Comparison of ENCODE assay signal across 25 cellular contexts in genomic region chr2:105598853-105599252, GRCh38.
DNase-seq lines count a peak whose midpoint lies in the region; ATAC-seq, FAIRE-seq and TF ChIP-seq lines count a peak whose summit lies in the region.
"Had no signal": no experiment of that assay in that cellular context is flagged by ENCODE, and none has a peak within 500 bp of the region (broad histone marks: within the 10 kb centered on the region; RNA-seq: fewer than 3 reads in every experiment).

No MANE protein-coding gene starts in this region.

- TF ChIP-seq POLR2A in K562 (conservative IDR thresholded peaks at IDR 0.05) = no peak
- TF ChIP-seq POLR2A in upper lobe of left lung (IDR thresholded peaks at IDR 0.05) = no peak
- TF ChIP-seq POLR2A in uterus (IDR thresholded peaks at IDR 0.05) = no peak

- BruUV-seq in K562 (replicated peaks; lab: Mats Ljungman, UMichigan) = no TSS peak

- H3K27me3 ChIP-seq in K562 (ENCODE audit: control insufficient read depth in 2 of 2, insufficient read depth in 2 of 2, low read length in 2 of 2) (no peaks in the 10 kb centered on the region), upper lobe of left lung (no peaks in the 10 kb centered on the region), uterus (no peaks in the 10 kb centered on the region)
- H3K27me3 ChIP-seq: colonic mucosa, esophagus muscularis mucosa, transverse colon had no signal

- no peaks in the 10 kb centered on the region for H4K20me1 ChIP-seq in K562 (replicated peaks; ENCODE audit: control insufficient read depth, insufficient read depth, low read length)

- H3K9me3 ChIP-seq in K562 (replicated peaks; ENCODE audit: control insufficient read depth, insufficient read depth, low read depth, low read length) (no peaks in the 10 kb centered on the region), upper lobe of left lung (no peaks in the 10 kb centered on the region), uterus (no peaks in the 10 kb centered on the region)
- H3K9me3 ChIP-seq: Caco-2, colonic mucosa, esophagus muscularis mucosa, lower lobe of right lung, transverse colon had no signal

- TF ChIP-seq CTCF in K562 (IDR thresholded peaks at IDR 0.05 in 2 of 3, conservative IDR thresholded peaks at IDR 0.05 in 1 of 3; ENCODE audit: insufficient read depth in 2 of 3, low read depth in 1 of 3, low read length in 3 of 3) (no peak), upper lobe of left lung (IDR thresholded peaks at IDR 0.05) (no peak), uterus (IDR thresholded peaks at IDR 0.05) (no peak)

- TF ChIP-seq EP300 in K562 (IDR thresholded peaks at IDR 0.05; ENCODE audit: low read length) (no peak), upper lobe of left lung (IDR thresholded peaks at IDR 0.05) (no peak)

- H3K27ac Mint-ChIP-seq in activated naive CD8-positive, alpha-beta T cell treated with anti-CD3 and anti-CD28 coated beads, Interleukin-2, amount 10 ng/mL, durations not matched to agents 7 days and 5 days = no peak overlapping the region
- no peak overlapping the region for H3K27ac Mint-ChIP-seq in activated naive CD8-positive, alpha-beta T cell treated with anti-CD3 and anti-CD28 coated beads, Interleukin-2, amount 50 U/mL, for 24 hours

- H3K36me3 ChIP-seq in K562 (ENCODE audit: control insufficient read depth, insufficient read depth, low read length) (no peaks in the 10 kb centered on the region), upper lobe of left lung (no peaks in the 10 kb centered on the region), uterus (no peaks in the 10 kb centered on the region)
- H3K36me3 ChIP-seq: colonic mucosa, esophagus muscularis mucosa, lower lobe of right lung, transverse colon had no signal

- H3K4me2 ChIP-seq in K562 (ENCODE audit: insufficient read depth, low read length) = no peak overlapping the region

- CTCF ChIA-PET in K562 (lab: Yijun Ruan, JAX; ENCODE audit: low intra/inter-chr PET ratio) = no interaction called here

- TF ChIP-seq RAD21 in K562 (CRISPR knock-in tag; conservative IDR thresholded peaks at IDR 0.05 in 1 of 2, IDR thresholded peaks at IDR 0.05 in 1 of 2) = no peak

- peak; percentile 30 for ATAC-seq in activated naive CD8-positive, alpha-beta T cell treated with anti-CD3 and anti-CD28 coated beads, Interleukin-2, amount 10 ng/mL, durations not matched to agents 7 days and 5 days (ENCODE audit: low read depth)
- ATAC-seq in activated naive CD8-positive, alpha-beta T cell treated with anti-CD3 and anti-CD28 coated beads, Interleukin-2, amount 50 U/mL, for 24 hours = no peak
- ATAC-seq in HG03095 (IDR thresholded peaks at IDR 0.05; ENCODE audit: unreplicated experiment) (peak; percentile 55), K562 (no peak), upper lobe of left lung (ENCODE audit: low FRiP score in 2 of 2) (no peak), GM18861 (IDR thresholded peaks at IDR 0.05; ENCODE audit: unreplicated experiment) (no peak)
- ATAC-seq: lower lobe of right lung had no signal

- H3K9me1 ChIP-seq in K562 (ENCODE audit: control insufficient read depth, insufficient read depth, low read length) = no peaks in the 10 kb centered on the region

- in situ Hi-C loops in K562 (cut with MboI) = no loop called here

- H3K4me1 ChIP-seq in K562 (replicated peaks in 1 of 2; ENCODE audit: control insufficient read depth in 2 of 2, insufficient read depth in 2 of 2, low read length in 2 of 2) (peaks cover 12 to 31% of the 10 kb centered on the region in 2 experiments; a peak in 4 of 5 replicates), upper lobe of left lung (no peaks in the 10 kb centered on the region), uterus (no peaks in the 10 kb centered on the region)
- H3K4me1 ChIP-seq: Caco-2, colonic mucosa, esophagus muscularis mucosa, lower lobe of right lung had no signal

- no peak for FAIRE-seq in K562 (lab: Jason Lieb, UNC)
- FAIRE-seq: HTR-8/SVneo, small intestine had no signal

- H3K4me3 Mint-ChIP-seq in activated naive CD8-positive, alpha-beta T cell treated with anti-CD3 and anti-CD28 coated beads, Interleukin-2, amount 10 ng/mL, durations not matched to agents 7 days and 5 days = no peak overlapping the region
- no peak overlapping the region for H3K4me3 Mint-ChIP-seq in activated naive CD8-positive, alpha-beta T cell treated with anti-CD3 and anti-CD28 coated beads, Interleukin-2, amount 50 U/mL, for 24 hours
- H3K4me3 Mint-ChIP-seq: nephron had no signal

- H2AFZ ChIP-seq in K562 (ENCODE audit: low read depth, low read length) = peak overlapping the region; percentile 44; the same call in 1 of the 2 replicates

- POLR2A ChIA-PET in activated naive CD8-positive, alpha-beta T cell treated with anti-CD3 and anti-CD28 coated beads, Interleukin-2, amount 10 ng/mL, durations not matched to agents 7 days and 5 days (lab: Charles Lee) = no interaction called here
- POLR2A ChIA-PET in K562 (lab: Yijun Ruan, JAX) = interaction anchor here (0.9 kb wide), 1 partner anchor 27 kb away, joined by 4 read pairs; no protein-coding TSS in a partner anchor

- H3K4me3 ChIP-seq in K562 = no peak overlapping the region
- H3K4me3 ChIP-seq in upper lobe of left lung = no peak overlapping the region
- H3K4me3 ChIP-seq in uterus = no peak overlapping the region
- H3K4me3 ChIP-seq: colonic mucosa, esophagus muscularis mucosa, lower lobe of right lung, transverse colon had no signal

- H3K9ac ChIP-seq in K562 (ENCODE audit: insufficient read depth in 1 of 2, low read depth in 2 of 2, low read length in 2 of 2) = no peak overlapping the region

- peaks cover 6% of the 10 kb centered on the region for H3K4me1 Mint-ChIP-seq in activated naive CD8-positive, alpha-beta T cell treated with anti-CD3 and anti-CD28 coated beads, Interleukin-2, amount 10 ng/mL, durations not matched to agents 7 days and 5 days
- H3K4me1 Mint-ChIP-seq in activated naive CD8-positive, alpha-beta T cell treated with anti-CD3 and anti-CD28 coated beads, Interleukin-2, amount 50 U/mL, for 24 hours = peaks cover 26% of the 10 kb centered on the region

- no peak for DNase-seq in activated naive CD8-positive, alpha-beta T cell treated with anti-CD3 and anti-CD28 coated beads, Interleukin-2, amount 10 ng/mL, durations not matched to agents 7 days and 5 days
- no peak for DNase-seq in activated naive CD8-positive, alpha-beta T cell treated with anti-CD3 and anti-CD28 coated beads, Interleukin-2, amount 50 U/mL, for 24 hours
- DNase-seq in K562 (ENCODE audit: extremely low read depth in 1 of 4, low spot score in 3 of 4) (no peak), upper lobe of left lung (no peak), dedifferentiated amniotic fluid mesenchymal stem cell (ENCODE audit: extremely low spot score) (no peak), uterus (no peak)
- DNase-seq: activated CD4-positive, CD25-positive, alpha-beta regulatory T cell; activated gamma-delta T cell; amygdala; Caco-2; colonic mucosa; DMS79 treated with DMSO at 0.1 percent for 48 hours; foreskin melanocyte; KBM-7; lower lobe of right lung; NCI-H1417; NCI-H446 treated with DMSO at 0.1 percent for 48 hours; small intestine; transverse colon had no signal

- no peaks in the 10 kb centered on the region for H3K36me3 Mint-ChIP-seq in activated naive CD8-positive, alpha-beta T cell treated with anti-CD3 and anti-CD28 coated beads, Interleukin-2, amount 10 ng/mL, durations not matched to agents 7 days and 5 days
- no peaks in the 10 kb centered on the region for H3K36me3 Mint-ChIP-seq in activated naive CD8-positive, alpha-beta T cell treated with anti-CD3 and anti-CD28 coated beads, Interleukin-2, amount 50 U/mL, for 24 hours (ENCODE audit: low read depth)

- no peaks in the 10 kb centered on the region for H3K79me2 ChIP-seq in K562 (ENCODE audit: control insufficient read depth, insufficient read depth, low read length)

- 73% methylated on average over 3 of the region's 3 CpGs for WGBS in K562 (ENCODE audit: insufficient coverage, low coverage, missing lambda C conversion rate)
- WGBS in upper lobe of left lung, 2 donors = 76 to 78% methylated on average over 3 of the region's 3 CpGs

- H3K9me3 Mint-ChIP-seq in activated naive CD8-positive, alpha-beta T cell treated with anti-CD3 and anti-CD28 coated beads, Interleukin-2, amount 10 ng/mL, durations not matched to agents 7 days and 5 days = no peaks in the 10 kb centered on the region
- H3K9me3 Mint-ChIP-seq in activated naive CD8-positive, alpha-beta T cell treated with anti-CD3 and anti-CD28 coated beads, Interleukin-2, amount 50 U/mL, for 24 hours = no peaks in the 10 kb centered on the region
- H3K9me3 Mint-ChIP-seq: nephron had no signal

- H3K27ac ChIP-seq in K562 (ENCODE audit: extremely low read depth, low read depth, low read length) (no peak overlapping the region), upper lobe of left lung (no peak overlapping the region), uterus (no peak overlapping the region)
- H3K27ac ChIP-seq: colonic mucosa, esophagus muscularis mucosa, lower lobe of right lung, RWPE1, transverse colon had no signal

- intact Hi-C loops in K562 (cut with micrococcal nuclease) (no loop called here), uterus (cut with DNase I; ENCODE audit: low total_unique reads) (no loop called here)

- H3K27me3 Mint-ChIP-seq in activated naive CD8-positive, alpha-beta T cell treated with anti-CD3 and anti-CD28 coated beads, Interleukin-2, amount 10 ng/mL, durations not matched to agents 7 days and 5 days = peaks cover 3% of the 10 kb centered on the region
- peaks cover 1% of the 10 kb centered on the region for H3K27me3 Mint-ChIP-seq in activated naive CD8-positive, alpha-beta T cell treated with anti-CD3 and anti-CD28 coated beads, Interleukin-2, amount 50 U/mL, for 24 hours

TF ChIP-seq in K562, 482 proteins besides CTCF, POLR2A, EP300 and RAD21:
- no peak for TF ChIP-seq STAT5A (IDR thresholded peaks at IDR 0.05; ENCODE audit: borderline replicate concordance, low read length)
- TF ChIP-seq ETV5 (CRISPR knock-in tag; IDR thresholded peaks at IDR 0.05; ENCODE audit: low read depth) = no peak
- TF ChIP-seq RBM25 (IDR thresholded peaks at IDR 0.05; ENCODE audit: low read depth, low read length, severe bottlenecking) = peak; percentile 49
- TF ChIP-seq BCOR (IDR thresholded peaks at IDR 0.05) = 0 out of 2 replicates have a peak, but pooled peaks have one; percentile 41
- TF ChIP-seq ZFP36 (IDR thresholded peaks at IDR 0.05; ENCODE audit: low read depth, low read length, partially characterized antibody) = peak; percentile 39
TF ChIP-seq in K562: peak in this region for 3.

Comparison
In these comparisons a context has a peak if more than half of its experiments do, and no peak if none do; other contexts are left out.
1. ATAC-seq: peak in activated naive CD8-positive, alpha-beta T cell treated with anti-CD3 and anti-CD28 coated beads, Interleukin-2, amount 10 ng/mL, durations not matched to agents 7 days and 5 days (single experiment) and HG03095 (single experiment); none in activated naive CD8-positive, alpha-beta T cell treated with anti-CD3 and anti-CD28 coated beads, Interleukin-2, amount 50 U/mL, for 24 hours (single experiment), K562 (single experiment), upper lobe of left lung (0 of 2) and GM18861 (single experiment).